ENCODE assay signal across 34 cellular contexts in genomic region chr1:88252745-88253144, GRCh38.
"Had no signal": no experiment of that assay in that cellular context is flagged by ENCODE, and none has a peak within 500 bp of the region (broad histone marks: within the 10 kb centered on the region; RNA-seq: fewer than 3 reads in every experiment).

No MANE protein-coding gene starts in this region.

- H3K27me3 ChIP-seq: adrenal gland, ascending aorta, body of pancreas, brain microvascular endothelial cell, breast epithelium, cardiac muscle cell had no signal

- H3K36me3 ChIP-seq: adrenal gland, ascending aorta, brain microvascular endothelial cell, breast epithelium, cardiac muscle cell had no signal

- H3K27ac ChIP-seq: adrenal gland, ascending aorta, body of pancreas, brain microvascular endothelial cell, breast epithelium, cardiac muscle cell had no signal

- H3K4me1 ChIP-seq: adrenal gland, ascending aorta, body of pancreas, breast epithelium had no signal

- DNase-seq: activated effector memory CD4-positive, alpha-beta T cell treated with anti-CD3 and anti-CD28 coated beads, Interleukin-2, amount 50 U/mL, for 16 hours; activated effector memory CD4-positive, alpha-beta T cell treated with Interleukin-2 at 50 U/mL for 16 hours; activated gamma-delta T cell; activated gamma-delta T cell treated with Interleukin-2 at 50 U/mL for 16 hours; activated naive CD4-positive, alpha-beta T cell; activated naive CD4-positive, alpha-beta T cell treated with anti-CD3 and anti-CD28 coated beads for 36 hours; activated naive CD4-positive, alpha-beta T cell treated with anti-CD3 and anti-CD28 coated beads, Interleukin-2, amount 10 ng/mL, durations not matched to agents 7 days and 5 days; activated naive CD4-positive, alpha-beta T cell treated with anti-CD3 and anti-CD28 coated beads, Interleukin-2, amount 50 U/mL, for 16 hours; activated naive CD4-positive, alpha-beta T cell treated with Interleukin-2 at 50 U/mL for 16 hours; activated naive CD8-positive, alpha-beta T cell treated with anti-CD3 and anti-CD28 coated beads for 36 hours; activated naive CD8-positive, alpha-beta T cell treated with anti-CD3 and anti-CD28 coated beads, Interleukin-2, amount 10 ng/mL, durations not matched to agents 7 days and 5 days; activated naive CD8-positive, alpha-beta T cell treated with anti-CD3 and anti-CD28 coated beads, Interleukin-2, amount 50 U/mL, for 24 hours; activated T-cell treated with anti-CD3 and anti-CD28 coated beads, Interleukin-2, amount 50 U/mL, for 1 hour; activated T-cell treated with anti-CD3 and anti-CD28 coated beads, Interleukin-2, amount 50 U/mL, for 24 hours; activated T-cell treated with anti-CD3 and anti-CD28 coated beads, Interleukin-2, amount 50 U/mL, for 4 hours; activated T-cell treated with anti-CD3 and anti-CD28 coated beads, Interleukin-2, amount 50 U/mL, for 48 hours; activated T-cell treated with anti-CD3 and anti-CD28 coated beads, Interleukin-2, amount 50 U/mL, for 72 hours; adrenal gland; amniotic stem cell; amygdala; anterior cingulate cortex; aorta; body of pancreas; brain microvascular endothelial cell; caudate nucleus; central memory CD4-positive, alpha-beta T cell; cerebellar nuclear complex had no signal

- H3K4me3 ChIP-seq: adrenal gland, ascending aorta, body of pancreas, breast epithelium, cardiac muscle cell had no signal

- ATAC-seq: activated naive CD4-positive, alpha-beta T cell treated with anti-CD3 and anti-CD28 coated beads, Interleukin-2, amount 50 U/mL, for 72 hours; activated naive CD8-positive, alpha-beta T cell treated with anti-CD3 and anti-CD28 coated beads, Interleukin-2, amount 50 U/mL, for 24 hours; activated T-cell treated with anti-CD3 and anti-CD28 coated beads, Interleukin-2, amount 50 U/mL, for 4 hours; activated T-cell treated with anti-CD3 and anti-CD28 coated beads, Interleukin-2, amount 50 U/mL, for 72 hours; activated T-helper 17 cell treated with anti-CD3 and anti-CD28 coated beads, Interleukin-2, amount 50 U/mL, for 72 hours; body of pancreas had no signal

- H3K9me3 ChIP-seq: adrenal gland, ascending aorta, body of pancreas, breast epithelium had no signal

- FAIRE-seq: astrocyte, bronchial epithelial cell had no signal
